Comparison of ENCODE assay signal across 9 cellular contexts in genomic region chr3:3110299-3110630, GRCh38. TPM values are rescaled to one million over a fixed set of nuclear protein-coding genes. Genes with fewer than 3 reads are reported as not detected.
DNase-seq lines count a peak whose midpoint lies in the region; ATAC-seq and TF ChIP-seq lines count a peak whose summit lies in the region.
"Had no signal": no experiment of that assay in that cellular context is flagged by ENCODE, and none has a peak within 500 bp of the region (broad histone marks: within the 10 kb centered on the region; RNA-seq: fewer than 3 reads in every experiment).

Gene IL5RA, minus strand, starts transcription at chr3:3110374. Its CDS starts 5,390 bp downstream, at chr3:3104984.

- H3K4me1 Mint-ChIP-seq in CD14-positive monocyte = peaks cover 5% of the 10 kb centered on the region
- H3K4me1 Mint-ChIP-seq: nephron had no signal

- no peak for TF ChIP-seq CTCF in CD14-positive monocyte (IDR thresholded peaks at IDR 0.05)

- H3K27me3 Mint-ChIP-seq in CD14-positive monocyte (ENCODE audit: low read depth in 3 of 3) = peaks cover 2 to 5% (median 3%) of the 10 kb centered on the region in 3 donors

- POLR2A ChIA-PET in HEK293T (lab: Yijun Ruan, JAX) = no interaction called here

- no peaks in the 10 kb centered on the region for H3K36me3 Mint-ChIP-seq in CD14-positive monocyte

- peak within 1 kb of the TSS in 1 of 2 donors; percentile 30 for H3K4me3 Mint-ChIP-seq in CD14-positive monocyte
- H3K4me3 Mint-ChIP-seq: nephron had no signal

- H3K9me3 Mint-ChIP-seq in CD14-positive monocyte = peaks cover 0 to 3% (median 0%) of the 10 kb centered on the region in 7 donors
- H3K9me3 Mint-ChIP-seq: nephron had no signal

- no peak for DNase-seq in CD14-positive monocyte (ENCODE audit: low spot score)
- peak; percentile 40 for DNase-seq in NCI-H146 treated with DMSO at 0.1 percent for 48 hours (lab: John Stamatoyannopoulos, UW; ENCODE audit: unreplicated experiment)
- DNase-seq in Right ventricle myocardium superior = no peak
- DNase-seq in HEK293T (ENCODE audit: extremely low spot score) = no peak
- DNase-seq in activated naive CD4-positive, alpha-beta T cell treated with Interleukin-2 at 50 U/mL for 16 hours = no peak
- DNase-seq in stimulated activated CD4-positive, alpha-beta T cell treated with anti-CD3 and anti-CD28 coated beads, Interleukin-15, amount 100 ng/mL, for 24 hours = no peak
- DNase-seq in SIG-M5 treated with dmso at 0.1 percent for 504 hours (lab: John Stamatoyannopoulos, UW; ENCODE audit: unreplicated experiment) = no peak

- CTCF ChIA-PET in HEK293T (lab: Yijun Ruan, JAX) = no interaction called here

- intact Hi-C loops in CD14-positive monocyte (cut with micrococcal nuclease) (no loop called here), Right ventricle myocardium superior (cut with DNase I) (no loop called here)

- peak; percentile 46 for ATAC-seq in GM21447 (IDR thresholded peaks at IDR 0.05; ENCODE audit: unreplicated experiment)
- ATAC-seq in Right ventricle myocardium superior (ENCODE audit: poor library complexity) = peak; percentile 90

- peak within 1 kb of the TSS in 4 of 7 donors; percentile 1 to 65 (median 10) for H3K27ac Mint-ChIP-seq in CD14-positive monocyte

TF ChIP-seq in HEK293T, 16 proteins besides CTCF, POLR2A, EP300 and RAD21:
- TF ChIP-seq FOXM1 (IDR thresholded peaks at IDR 0.05; ENCODE audit: borderline replicate concordance) (no peak), LEF1 (IDR thresholded peaks at IDR 0.05; ENCODE audit: borderline replicate concordance) (no peak), FOXA1 (IDR thresholded peaks at IDR 0.05) (no peak), TARDBP (IDR thresholded peaks at IDR 0.05) (no peak), ARNT (IDR thresholded peaks at IDR 0.05) (no peak), PKNOX1 (IDR thresholded peaks at IDR 0.05) (no peak), L3MBTL2 (conservative IDR thresholded peaks at IDR 0.05) (no peak), ZNF384 (IDR thresholded peaks at IDR 0.05) (no peak), SUZ12 (IDR thresholded peaks at IDR 0.05) (no peak), BHLHE40 (IDR thresholded peaks at IDR 0.05; ENCODE audit: borderline replicate concordance) (no peak), SP1 (IDR thresholded peaks at IDR 0.05) (no peak), HDGF (IDR thresholded peaks at IDR 0.05; ENCODE audit: borderline replicate concordance) (no peak), NFRKB (IDR thresholded peaks at IDR 0.05) (no peak), FOXK2 (IDR thresholded peaks at IDR 0.05) (no peak), ELF4 (IDR thresholded peaks at IDR 0.05) (no peak), CTBP1 (IDR thresholded peaks at IDR 0.05; ENCODE audit: borderline replicate concordance) (no peak)

RNA-seq across cellular contexts. Expression of gene IL5RA, which starts in this region (rescaled TPM):
- not detected for polyA plus RNA-seq in CD14-positive monocyte
- total RNA-seq in Right ventricle myocardium superior = 1.0 TPM
